ENCODE assay signal across 8 cellular contexts in the genomic region with DNA sequence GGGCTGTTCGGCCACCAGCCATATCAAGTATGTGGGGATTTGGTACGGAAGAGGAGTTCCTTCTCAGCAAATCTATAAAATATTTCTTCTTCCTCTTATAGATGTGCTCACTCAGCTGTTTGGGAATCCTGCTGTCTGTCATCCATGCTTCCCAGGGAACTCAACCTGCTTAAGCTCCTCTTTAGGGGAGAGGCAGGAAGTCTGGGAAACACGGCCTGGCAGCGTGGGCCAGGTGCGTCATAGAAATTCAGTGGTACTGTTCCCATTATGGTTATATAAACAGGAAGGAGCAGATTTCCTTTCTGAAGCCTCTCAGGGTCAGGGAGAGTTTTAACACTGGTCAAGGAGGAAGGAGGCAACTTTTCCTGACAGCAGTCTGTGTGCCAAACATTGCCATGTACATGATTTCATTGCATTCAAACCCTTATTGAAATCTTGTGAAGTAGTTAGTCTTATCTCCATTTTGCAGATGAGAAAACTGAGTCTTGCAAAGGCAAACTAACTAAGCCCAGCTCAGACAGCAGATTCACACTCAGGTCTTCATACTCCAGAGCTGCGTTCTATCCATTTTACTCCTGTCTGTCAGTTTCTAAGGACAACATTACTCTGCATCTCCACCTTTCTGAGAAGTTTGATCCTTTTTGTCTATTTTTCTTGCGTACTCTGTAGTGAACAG. TPM values are rescaled to one million over a fixed set of nuclear protein-coding genes. Genes with fewer than 3 reads are reported as not detected.
A peak's percentile ranks its signal among the peaks of the same experiment; 100 is the strongest.
DNase-seq lines count a peak whose midpoint lies in the region; ATAC-seq, FAIRE-seq and TF ChIP-seq lines count a peak whose summit lies in the region.

No MANE protein-coding gene starts in this region.

- H4K20me1 ChIP-seq in endothelial cell of umbilical vein (replicated peaks; ENCODE audit: control insufficient read depth, extremely low read depth, insufficient read depth, low read length) = no peaks in the 10 kb centered on the region

- CTCF ChIA-PET in BJ (lab: Yijun Ruan, JAX) = interaction anchor here (1.0 to 2.4 kb wide), 4 partner anchors 9 to 165 kb away, joined by 3 to 17 read pairs (median 3); no protein-coding TSS in a partner anchor
- CTCF ChIA-PET in endothelial cell of umbilical vein (lab: Charles Lee) = interaction anchor here (1.4 to 2.8 kb wide), 3 partner anchors 9 to 110 kb away, joined by 4 to 34 read pairs (median 16); no protein-coding TSS in a partner anchor

- peak; percentile 62 for DNase-seq in BJ (ENCODE audit: low read depth)
- peak; percentile 92 for DNase-seq in NCI-H69 (lab: John Stamatoyannopoulos, UW)
- DNase-seq in endothelial cell of umbilical vein (ENCODE audit: low read depth, low spot score) = peak; percentile 95
- DNase-seq in DMS 273 (lab: John Stamatoyannopoulos, UW; ENCODE audit: unreplicated experiment) = no peak
- DNase-seq in T-helper 17 cell = no peak
- no peak for DNase-seq in nephron progenitor cell

- no peak overlapping the region for H3K4me3 ChIP-seq in BJ (ENCODE audit: low read depth, low read length)
- no peak overlapping the region for H3K4me3 ChIP-seq in endothelial cell of umbilical vein (replicated peaks in 1 of 3; ENCODE audit: insufficient read depth in 1 of 3, low read depth in 1 of 3, low read length in 3 of 3)
- H3K4me3 ChIP-seq in mesodermal cell (ENCODE audit: extremely low read depth, insufficient read depth, low read length, poor library complexity, severe bottlenecking) = no peak overlapping the region

- dilution Hi-C loops in endothelial cell of umbilical vein (cut with MboI; ENCODE audit: extremely low pct_ligation_motif_present, low sequenced_read_pairs) = no loop called here

- ATAC-seq in T-helper 17 cell (no peak), GM21576 (IDR thresholded peaks at IDR 0.05; ENCODE audit: unreplicated experiment) (no peak)

- WGBS in mesodermal cell (ENCODE audit: insufficient coverage in 2 of 2), 2 experiments = 64 to 78% methylated on average over 4 to 5 of the region's 7 CpGs

- H3K36me3 Mint-ChIP-seq in T-helper 17 cell (ENCODE audit: low read depth) (no peaks in the 10 kb centered on the region), nephron progenitor cell (ENCODE audit: low read depth) (no peaks in the 10 kb centered on the region)

- H3K9me3 Mint-ChIP-seq in nephron progenitor cell = no peaks in the 10 kb centered on the region

- no peaks in the 10 kb centered on the region for H3K9me1 ChIP-seq in endothelial cell of umbilical vein (replicated peaks; ENCODE audit: control insufficient read depth, extremely low read depth, insufficient read depth, low read length)

- H3K36me3 ChIP-seq in BJ (ENCODE audit: control insufficient read depth, insufficient read depth, low read length) (no peaks in the 10 kb centered on the region), endothelial cell of umbilical vein (ENCODE audit: control insufficient read depth in 2 of 2, extremely low read depth in 1 of 2, insufficient read depth in 2 of 2, low read length in 2 of 2) (no peaks in the 10 kb centered on the region), mesodermal cell (ENCODE audit: control insufficient read depth, insufficient read depth, low read length) (no peaks in the 10 kb centered on the region)

- H3K27ac ChIP-seq in endothelial cell of umbilical vein (ENCODE audit: insufficient read depth, low read depth, low read length) = peak overlapping the region; percentile 79
- peak overlapping the region; percentile 90 for H3K27ac ChIP-seq in mesodermal cell (ENCODE audit: low read depth, low read length, severe bottlenecking)

- no peaks in the 10 kb centered on the region for H3K79me2 ChIP-seq in endothelial cell of umbilical vein (ENCODE audit: control insufficient read depth, insufficient read depth, low read length)

- peaks cover 2% of the 10 kb centered on the region for H3K4me1 Mint-ChIP-seq in T-helper 17 cell
- H3K4me1 Mint-ChIP-seq in nephron progenitor cell = peaks cover 46% of the 10 kb centered on the region

- H3K9ac ChIP-seq in endothelial cell of umbilical vein (replicated peaks; ENCODE audit: extremely low read depth, insufficient read depth, low read length) = peak overlapping the region; percentile 53

- peaks cover 43% of the 10 kb centered on the region for H3K27me3 Mint-ChIP-seq in T-helper 17 cell
- peaks cover 7% of the 10 kb centered on the region for H3K27me3 Mint-ChIP-seq in nephron progenitor cell (ENCODE audit: low read depth, poor library complexity)

- H3K27ac Mint-ChIP-seq in T-helper 17 cell (no peak overlapping the region), nephron progenitor cell (no peak overlapping the region)

- TF ChIP-seq POLR2A in endothelial cell of umbilical vein (IDR thresholded peaks at IDR 0.05; ENCODE audit: low read depth, low read length) = no peak

- intact Hi-C loops in endothelial cell of umbilical vein (cut with micrococcal nuclease) = loop anchor here (1.0 to 5.0 kb wide), 6 partner anchors 9 to 202 kb away; a partner anchor contains a TSS

- POLR2A ChIA-PET in BJ (lab: Charles Lee) = no interaction called here
- POLR2A ChIA-PET in endothelial cell of umbilical vein (lab: Charles Lee) = interaction anchor here (0.6 kb wide), 2 partner anchors 98 to 498 kb away, joined by 4 read pairs; a partner anchor contains a TSS

- H3K4me3 Mint-ChIP-seq in T-helper 17 cell (no peak overlapping the region), nephron progenitor cell (no peak overlapping the region)

- peak; percentile 95 for FAIRE-seq in endothelial cell of umbilical vein (lab: Jason Lieb, UNC)

- no peaks in the 10 kb centered on the region for H3K9me3 ChIP-seq in endothelial cell of umbilical vein (replicated peaks; ENCODE audit: control insufficient read depth, insufficient read depth, low read length)
- H3K9me3 ChIP-seq in mesodermal cell (ENCODE audit: control insufficient read depth, low read length) = no peaks in the 10 kb centered on the region
- no peaks in the 10 kb centered on the region for H3K9me3 ChIP-seq in T-helper 17 cell (ENCODE audit: control insufficient read depth, low read length, poor library complexity, severe bottlenecking)

- peaks cover 42% of the 10 kb centered on the region for H3K4me1 ChIP-seq in endothelial cell of umbilical vein (ENCODE audit: control insufficient read depth, extremely low read depth, insufficient read depth, low read length)
- peaks cover 92% of the 10 kb centered on the region for H3K4me1 ChIP-seq in mesodermal cell (ENCODE audit: control insufficient read depth, insufficient read depth, low read length, poor library complexity, severe bottlenecking)

- H2AFZ ChIP-seq in endothelial cell of umbilical vein (ENCODE audit: low read depth, low read length) = no peak overlapping the region

- no peak for TF ChIP-seq CTCF in BJ (IDR thresholded peaks at IDR 0.05; ENCODE audit: insufficient read depth, low read depth, low read length)
- TF ChIP-seq CTCF in endothelial cell of umbilical vein (IDR thresholded peaks at IDR 0.05; ENCODE audit: extremely low read depth in 1 of 2, insufficient read depth in 1 of 2, low read depth in 1 of 2, low read length in 2 of 2) = no peak
- TF ChIP-seq CTCF in nephron progenitor cell (IDR thresholded peaks at IDR 0.05) = no peak

- no peaks in the 10 kb centered on the region for H3K27me3 ChIP-seq in BJ (ENCODE audit: control insufficient read depth, insufficient read depth, low read length)
- H3K27me3 ChIP-seq in endothelial cell of umbilical vein (ENCODE audit: control insufficient read depth in 2 of 2, insufficient read depth in 2 of 2, low read length in 2 of 2) = no peaks in the 10 kb centered on the region

- BruUV-seq in endothelial cell of umbilical vein (replicated peaks; lab: Mats Ljungman, UMichigan) = no TSS peak

- H3K4me2 ChIP-seq in endothelial cell of umbilical vein (ENCODE audit: insufficient read depth, low read length) = peak overlapping the region; percentile 47

TF ChIP-seq in endothelial cell of umbilical vein, 7 proteins besides CTCF, POLR2A, EP300 and RAD21:
- TF ChIP-seq, protein P1, sequence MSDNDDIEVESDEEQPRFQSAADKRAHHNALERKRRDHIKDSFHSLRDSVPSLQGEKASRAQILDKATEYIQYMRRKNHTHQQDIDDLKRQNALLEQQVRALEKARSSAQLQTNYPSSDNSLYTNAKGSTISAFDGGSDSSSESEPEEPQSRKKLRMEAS (IDR thresholded peaks at IDR 0.05; ENCODE audit: insufficient read depth, insufficient read length) = no peak
- peak; percentile 73 for TF ChIP-seq JUN (IDR thresholded peaks at IDR 0.05; ENCODE audit: borderline replicate concordance, insufficient read depth, insufficient read length, low read depth)
- TF ChIP-seq MYC (IDR thresholded peaks at IDR 0.05; ENCODE audit: low read depth, low read length) = no peak
- peak; percentile 76 for TF ChIP-seq POLR2AphosphoS5 (IDR thresholded peaks at IDR 0.05; ENCODE audit: insufficient read depth, low read depth, low read length)
- TF ChIP-seq FOS (IDR thresholded peaks at IDR 0.05; ENCODE audit: borderline replicate concordance, insufficient read depth, low read length) = peak; percentile 75
- TF ChIP-seq GATA2 (IDR thresholded peaks at IDR 0.05; ENCODE audit: insufficient read depth, insufficient read length, low read depth, low read length) = peak; percentile 52
- no peak for TF ChIP-seq EZH2 (IDR thresholded peaks at IDR 0.05; ENCODE audit: borderline replicate concordance, low read depth, low read length, severe bottlenecking)

RNA-seq across cellular contexts. Expression of a gene that starts 35.4 kb away (rescaled TPM):
- polyA plus RNA-seq in BJ (2011; rRNA removed) = 21.5 and 25.5 TPM in 2 replicates
- 37.6 and 44.4 TPM in 2 replicates for polyA minus RNA-seq in BJ (2011; rRNA and poly(A)+ RNA removed)
- total RNA-seq in endothelial cell of umbilical vein = 37.8 and 41.8 TPM in 2 replicates
- polyA plus RNA-seq in endothelial cell of umbilical vein = 11.3 and 12.5 TPM in 2 replicates
- 13.8 and 14.8 TPM in 2 replicates for polyA plus RNA-seq in endothelial cell of umbilical vein (2011; cell fraction: cytosol; rRNA removed)
- polyA plus RNA-seq in endothelial cell of umbilical vein (2011; cell fraction: nucleus; rRNA removed) = 19.8 and 22.7 TPM in 2 replicates
- polyA plus RNA-seq in endothelial cell of umbilical vein (2012) = 24.6 and 26.3 TPM in 2 replicates
- polyA minus RNA-seq in endothelial cell of umbilical vein = 38.8 and 39.2 TPM in 2 replicates
- 10.3 TPM for polyA minus RNA-seq in endothelial cell of umbilical vein (2011; cell fraction: cytosol; rRNA and poly(A)+ RNA removed)
- polyA minus RNA-seq in endothelial cell of umbilical vein (2011; cell fraction: nucleus; rRNA and poly(A)+ RNA removed) = 35.5 and 46.7 TPM in 2 replicates
- polyA plus RNA-seq in mesodermal cell (2013, experiment 1 of 2) = 69.7 TPM
- 60.8 TPM for polyA plus RNA-seq in mesodermal cell (2013, experiment 2 of 2)
- 1 to 10 TPM in 1 of 2 donors, under 1 TPM in 1; 0.25 to 2.0 TPM for total RNA-seq in T-helper 17 cell

Comparison
In these comparisons a context has a peak if more than half of its experiments do, and no peak if none do; other contexts are left out.
1. DNase-seq: peak in BJ (single experiment), NCI-H69 (single experiment) and endothelial cell of umbilical vein (single experiment); none in DMS 273 (single experiment), T-helper 17 cell (0 of 3) and nephron progenitor cell (single experiment).
2. RNA of a gene that starts 35.4 kb away (total RNA-seq): 37.8 to 41.8 TPM in endothelial cell of umbilical vein; 0.25 to 2.0 TPM in T-helper 17 cell; every median in the first group is over 10 times any median in the second.